ENCODE assay signal across 18 cellular contexts in the genomic region with DNA sequence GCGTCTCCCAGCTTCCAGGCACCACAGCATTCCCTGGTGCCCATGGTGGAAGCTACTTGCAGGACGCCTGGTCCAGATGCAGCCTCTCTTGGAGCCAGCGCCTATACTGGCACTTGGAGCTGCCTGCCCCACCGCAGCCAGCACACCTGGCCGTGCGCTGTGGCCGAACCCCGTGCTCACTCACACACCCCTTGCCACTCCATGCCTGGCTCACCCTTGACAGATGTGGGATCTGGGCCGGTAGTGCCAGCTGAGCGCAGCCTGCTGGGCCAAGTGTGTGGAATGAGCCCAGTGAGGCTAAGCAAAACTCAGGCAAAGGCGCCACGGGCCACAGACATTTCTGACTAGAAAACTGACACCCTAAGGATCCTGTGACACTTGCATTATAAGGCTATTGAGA.
"Had no signal": no experiment of that assay in that cellular context is flagged by ENCODE, and none has a peak within 500 bp of the region (broad histone marks: within the 10 kb centered on the region; RNA-seq: fewer than 3 reads in every experiment).

No MANE protein-coding gene starts in this region.

- DNase-seq: KBM-7, MV-4-11, NCI-H1048, NCI-H1105, NCI-H1417, NCI-H1436 treated with DMSO at 0.1 percent for 48 hours, NCI-H1694, NCI-H187 treated with DMSO at 0.1 percent for 48 hours, NCI-H2029 treated with DMSO at 0.1 percent for 48 hours, NCI-H2171 treated with DMSO at 0.1 percent for 48 hours, NCI-H345, NCI-H524 treated with DMSO at 0.1 percent for 48 hours, NCI-H69, NCI-H774, Right ventricle myocardium superior, RPMI8226, SIG-M5 had no signal

- FAIRE-seq: RCC 7860 had no signal
